19 cellular contexts compared by ENCODE assay signal in genomic region chr11:94424011-94424410, GRCh38. TPM values are rescaled to one million over a fixed set of nuclear protein-coding genes. Genes with fewer than 3 reads are reported as not detected.
A peak's percentile ranks its signal among the peaks of the same experiment; 100 is the strongest.
DNase-seq lines count a peak whose midpoint lies in the region; ATAC-seq and TF ChIP-seq lines count a peak whose summit lies in the region.
"Had no signal": no experiment of that assay in that cellular context is flagged by ENCODE, and none has a peak within 500 bp of the region (broad histone marks: within the 10 kb centered on the region; RNA-seq: fewer than 3 reads in every experiment).

No MANE protein-coding gene starts in this region.

- H3K79me2 ChIP-seq in H9 (ENCODE audit: insufficient read depth, low read length), result no peaks in the 10 kb centered on the region

- H2BK12ac ChIP-seq in H9 (ENCODE audit: insufficient read length, low read depth, low read length) (no peak overlapping the region), neuronal stem cell (ENCODE audit: low read length) (no peak overlapping the region)

- ATAC-seq in T-helper 17 cell (no peak), HG03378 (IDR thresholded peaks at IDR 0.05; ENCODE audit: unreplicated experiment) (no peak), HG03469 (IDR thresholded peaks at IDR 0.05; ENCODE audit: unreplicated experiment) (no peak)
- ATAC-seq: K562 had no signal

- H3K4ac ChIP-seq in H9 (ENCODE audit: low read depth, low read length) (no peak overlapping the region), neuronal stem cell (ENCODE audit: low read length) (no peak overlapping the region)

- H3K23ac ChIP-seq in H9 (ENCODE audit: insufficient read length, low read depth, low read length) (no peak overlapping the region), neuronal stem cell (ENCODE audit: low read depth, low read length, poor library complexity) (peak overlapping the region; percentile 52)

- TF ChIP-seq CTCF in H9 (conservative IDR thresholded peaks at IDR 0.05), result no peak
- no peak for TF ChIP-seq CTCF in coronary artery (IDR thresholded peaks at IDR 0.05)

- no peak overlapping the region for H4K5ac ChIP-seq in H9 (ENCODE audit: insufficient read length, low read depth, low read length)

- H2BK120ac ChIP-seq in H9 (ENCODE audit: low read depth, low read length, poor library complexity, severe bottlenecking), result no peak overlapping the region
- no peak overlapping the region for H2BK120ac ChIP-seq in neuronal stem cell (ENCODE audit: low read depth, low read length)

- H4K20me1 ChIP-seq in H9 (ENCODE audit: control insufficient read depth, insufficient read depth, insufficient read length), result no peaks in the 10 kb centered on the region

- H4K8ac ChIP-seq in H9 (replicated peaks; ENCODE audit: insufficient read length, low read depth, low read length) (no peak overlapping the region), neuronal stem cell (ENCODE audit: low read depth, low read length) (no peak overlapping the region)

- no peak overlapping the region for H3K56ac ChIP-seq in H9 (ENCODE audit: insufficient read length, low read depth, low read length)

- H3K79me1 ChIP-seq in H9 (ENCODE audit: insufficient read depth, low read depth, low read length, poor library complexity, severe bottlenecking), result no peaks in the 10 kb centered on the region
- H3K79me1 ChIP-seq in neuronal stem cell (ENCODE audit: low read depth, low read length), result peaks cover 2% of the 10 kb centered on the region

- H3K27me3 ChIP-seq in H9 (ENCODE audit: insufficient read depth, low read length) (no peaks in the 10 kb centered on the region), neuronal stem cell (ENCODE audit: control insufficient read depth in 3 of 3, insufficient read depth in 3 of 3, low read depth in 1 of 3, low read length in 3 of 3) (no peaks in the 10 kb centered on the region)
- H3K27me3 ChIP-seq: Peyer's patch had no signal

- H3K4me3 ChIP-seq in neuronal stem cell (ENCODE audit: low read length in 2 of 2) (peak overlapping the region in 1 of 2 donors; percentile 22), coronary artery (no peak overlapping the region)
- H3K4me3 ChIP-seq: K562, Peyer's patch had no signal

- H3K9me3 Mint-ChIP-seq in H9, result peaks cover 2 to 3% of the 10 kb centered on the region in 2 experiments; a peak in 2 of 5 replicates
- H3K9me3 Mint-ChIP-seq: CD8-positive, alpha-beta memory T cell had no signal

- no peaks in the 10 kb centered on the region for H3K9me3 ChIP-seq in H9 (ENCODE audit: control insufficient read depth, low read depth, low read length)
- H3K9me3 ChIP-seq in T-helper 17 cell (ENCODE audit: control insufficient read depth, low read length, poor library complexity, severe bottlenecking), result no peaks in the 10 kb centered on the region
- H3K9me3 ChIP-seq in neuronal stem cell (replicated peaks in 1 of 2; ENCODE audit: control insufficient read depth in 2 of 2, insufficient read depth in 1 of 2, low read depth in 1 of 2, low read length in 2 of 2), result peaks cover 0 to 33% of the 10 kb centered on the region in 2 donors
- H3K9me3 ChIP-seq: Peyer's patch had no signal

- H2BK15ac ChIP-seq in H9 (ENCODE audit: low read depth, low read length) (no peak overlapping the region), neuronal stem cell (ENCODE audit: low read length) (no peak overlapping the region)

- H2BK20ac ChIP-seq in H9 (ENCODE audit: low read depth, low read length, poor library complexity, severe bottlenecking), result no peak overlapping the region

- H3K27me3 Mint-ChIP-seq in H9 (ENCODE audit: low read depth) (no peaks in the 10 kb centered on the region; the same call in 1 of the 2 replicates), T-helper 17 cell (no peaks in the 10 kb centered on the region)
- H3K27me3 Mint-ChIP-seq: CD8-positive, alpha-beta memory T cell had no signal

- peak overlapping the region in 2 of 3 experiments; percentile 11 to 27; a peak in 2 of 7 replicates for H3K27ac Mint-ChIP-seq in H9
- H3K27ac Mint-ChIP-seq in T-helper 17 cell, result peak overlapping the region; percentile 32

- H3T11ph ChIP-seq in H9 (ENCODE audit: low read length), result no peak overlapping the region

- no peak overlapping the region for H3K9ac ChIP-seq in H9 (ENCODE audit: extremely low read depth, insufficient read length, low read length)
- no peak overlapping the region for H3K9ac ChIP-seq in neuronal stem cell (ENCODE audit: low read depth, low read length, poor library complexity)

- H2AFZ ChIP-seq in H9 (ENCODE audit: low read length), result no peak overlapping the region
- no peak overlapping the region for H2AFZ ChIP-seq in neuronal stem cell (ENCODE audit: low read length)

- no CpG with 5 or more reads among the region's 2 CpGs for WGBS in H9 (ENCODE audit: extremely low coverage, insufficient read length, low lambda C conversion rate)
- WGBS in neuronal stem cell (ENCODE audit: extremely low coverage in 2 of 2, insufficient read length in 2 of 2, insufficient replicate concordance in 1 of 2), 2 donors, result no CpG with 5 or more reads among the region's 2 CpGs

- H3K4me1 ChIP-seq in H9 (ENCODE audit: insufficient read depth, low read length) (no peaks in the 10 kb centered on the region), neuronal stem cell (ENCODE audit: control insufficient read depth in 2 of 2, insufficient read depth in 1 of 2, low read depth in 1 of 2, low read length in 2 of 2) (peaks cover 0 to 6% of the 10 kb centered on the region in 2 donors)
- H3K4me1 ChIP-seq: Peyer's patch had no signal

- H3K23me2 ChIP-seq in H9 (ENCODE audit: insufficient read length, low read depth, low read length, poor library complexity, severe bottlenecking), result no peaks in the 10 kb centered on the region

- DNase-seq in H9 (no peak), T-helper 17 cell (no peak), fibroblast of gingiva (ENCODE audit: low read depth) (peak; percentile 11), neuronal stem cell (ENCODE audit: low spot score) (no peak), coronary artery (ENCODE audit: low spot score) (no peak)
- DNase-seq: CD8-positive, alpha-beta memory T cell; GOT3; NCI-H1092; NCI-H146; NCI-H2029; NCI-H226; NCI-H510A treated with DMSO at 0.1 percent for 48 hours; NCI-H748 treated with DMSO at 0.1 percent for 48 hours; Peyer's patch had no signal

- H4K91ac ChIP-seq in H9 (ENCODE audit: insufficient read length, low read depth, low read length) (no peak overlapping the region), neuronal stem cell (ENCODE audit: low read depth, low read length, poor library complexity) (no peak overlapping the region)

- H3K18ac ChIP-seq in H9 (ENCODE audit: insufficient read length, low read depth, low read length) (no peak overlapping the region), neuronal stem cell (ENCODE audit: low read length) (no peak overlapping the region)

- no peak overlapping the region for H3K4me2 ChIP-seq in H9 (ENCODE audit: insufficient read depth, insufficient read length, low read length)
- H3K4me2 ChIP-seq in neuronal stem cell (ENCODE audit: insufficient read depth, low read length, poor library complexity, severe bottlenecking), result no peak overlapping the region

- H3K4me1 Mint-ChIP-seq in H9 (peaks cover 6 to 12% of the 10 kb centered on the region in 2 experiments), T-helper 17 cell (no peaks in the 10 kb centered on the region)

- H2BK5ac ChIP-seq in H9 (ENCODE audit: insufficient read length, low read length) (no peak overlapping the region), neuronal stem cell (ENCODE audit: low read length) (no peak overlapping the region)

- H2AK5ac ChIP-seq in H9 (ENCODE audit: insufficient read length, low read length) (no peak overlapping the region), neuronal stem cell (ENCODE audit: low read depth, low read length) (no peak overlapping the region)

- peaks cover 2 to 50% of the 10 kb centered on the region in 2 donors for H3K36me3 ChIP-seq in neuronal stem cell (replicated peaks in 1 of 2; ENCODE audit: control insufficient read depth in 2 of 2, insufficient read depth in 2 of 2, low read length in 2 of 2)

- H3K27ac ChIP-seq in H9 (ENCODE audit: insufficient read length, low read depth, low read length) (no peak overlapping the region), neuronal stem cell (replicated peaks; ENCODE audit: low read length) (no peak overlapping the region), coronary artery (no peak overlapping the region)
- H3K27ac ChIP-seq: C4-2B, Peyer's patch had no signal

- H3K14ac ChIP-seq in H9 (ENCODE audit: insufficient read depth, low read length) (peak overlapping the region; percentile 25; the same call in 1 of the 2 replicates), neuronal stem cell (ENCODE audit: low read length) (no peak overlapping the region)

- H3K36me3 Mint-ChIP-seq in H9 (ENCODE audit: insufficient read depth in 1 of 3, low read depth in 3 of 3) (peaks cover 10 to 41% (median 27%) of the 10 kb centered on the region in 3 experiments), T-helper 17 cell (ENCODE audit: low read depth) (peaks cover 19% of the 10 kb centered on the region)

- no peak overlapping the region for H3K4me3 Mint-ChIP-seq in H9
- no peak overlapping the region for H3K4me3 Mint-ChIP-seq in T-helper 17 cell
- H3K4me3 Mint-ChIP-seq: CD8-positive, alpha-beta memory T cell had no signal

RNA-seq across cellular contexts. Expression of gene GPR83, which starts 22.8 kb away (rescaled TPM):
- total RNA-seq in H9 (2021), result 0.15 TPM in 1 of 2 replicates, not detected in the other
- under 1 TPM; 0.10 to 0.22 TPM for total RNA-seq in T-helper 17 cell
- 0.14 TPM for polyA plus RNA-seq in neuronal stem cell (2013, experiment 1 of 2)
- 0.12 TPM for polyA plus RNA-seq in neuronal stem cell (2013, experiment 2 of 2)
- total RNA-seq: Daoy had no signal
